ENCODE assay signal across 19 cellular contexts in the genomic region with DNA sequence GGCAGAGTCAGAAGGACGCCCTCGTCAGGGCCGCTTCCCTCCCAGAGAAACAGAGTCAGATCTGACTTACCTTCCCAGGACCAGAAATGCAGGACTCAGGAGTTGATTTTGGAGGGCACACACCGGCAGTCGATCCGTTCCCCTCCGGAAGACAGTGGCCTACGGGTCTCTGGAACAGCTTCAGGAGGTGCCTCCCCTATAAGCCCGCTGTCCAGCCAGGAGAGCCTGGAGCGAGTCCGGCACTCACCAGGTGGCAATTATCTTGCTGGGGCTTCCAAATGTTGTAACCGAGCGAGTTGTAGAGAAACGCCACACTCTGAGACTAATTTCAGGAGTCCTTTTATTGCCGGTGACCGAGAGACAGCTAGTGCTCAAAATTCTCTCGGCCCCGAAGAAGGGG.
A peak's percentile ranks its signal among the peaks of the same experiment; 100 is the strongest.
DNase-seq lines count a peak whose midpoint lies in the region; ATAC-seq and TF ChIP-seq lines count a peak whose summit lies in the region.
"Had no signal": no experiment of that assay in that cellular context is flagged by ENCODE, and none has a peak within 500 bp of the region (broad histone marks: within the 10 kb centered on the region; RNA-seq: fewer than 3 reads in every experiment).

No MANE protein-coding gene starts in this region.

- peak; percentile 36 for ATAC-seq in Right ventricle myocardium superior (ENCODE audit: poor library complexity)
- peak; percentile 48; the same call in 1 of the 2 replicates for ATAC-seq in Panc1

- peaks cover 6% of the 10 kb centered on the region for H3K4me1 Mint-ChIP-seq in type B pancreatic cell (ENCODE audit: unreplicated experiment)
- H3K4me1 Mint-ChIP-seq: CD4-positive, alpha-beta memory T cell had no signal

- in situ Hi-C loops in Panc1 (cut with HindIII; ENCODE audit: low pct_unique_long_range_greater_than_20kb, low sequenced_read_pairs): no loop called here

- no peaks in the 10 kb centered on the region for H3K9me3 Mint-ChIP-seq in type B pancreatic cell
- H3K9me3 Mint-ChIP-seq: CD4-positive, alpha-beta memory T cell had no signal

- POLR2A ChIA-PET in Panc1 (lab: Charles Lee): no interaction called here

- no peaks in the 10 kb centered on the region for H3K9me3 ChIP-seq in Panc1 (ENCODE audit: control insufficient read depth, insufficient read depth, low read depth, low read length)
- H3K9me3 ChIP-seq: BLaER1 had no signal

- intact Hi-C loops in Right ventricle myocardium superior (cut with DNase I) (loop anchor here (5.0 to 10.0 kb wide), 2 partner anchors 215 to 492 kb away; no protein-coding TSS in a partner anchor), cardiac septum (cut with DNase I) (loop anchor here (5.0 kb wide), 1 partner anchor 215 kb away; no protein-coding TSS in a partner anchor), Panc1 (cut with micrococcal nuclease; ENCODE audit: unreplicated experiment) (loop anchor here (10.0 kb wide), 1 partner anchor 192 kb away; a partner anchor contains a TSS)

- no peaks in the 10 kb centered on the region; the same call in 1 of the 2 replicates for H3K4me1 ChIP-seq in Panc1 (ENCODE audit: control insufficient read depth, insufficient read depth, low read length)
- H3K4me1 ChIP-seq: BLaER1 had no signal

- H3K4me3 ChIP-seq in Panc1 (ENCODE audit: low read depth in 2 of 2, low read length in 2 of 2): peak overlapping the region in 1 of 2 experiments; percentile 8; a peak in 1 of 4 replicates
- H3K4me3 ChIP-seq: BLaER1 had no signal

- H3K27ac Mint-ChIP-seq in type B pancreatic cell: no peak overlapping the region

- BruUV-seq in Panc1 (replicated peaks; lab: Mats Ljungman, UMichigan): no TSS peak

- no peaks in the 10 kb centered on the region for H3K27me3 Mint-ChIP-seq in type B pancreatic cell
- H3K27me3 Mint-ChIP-seq: CD4-positive, alpha-beta memory T cell had no signal

- CTCF ChIA-PET in Panc1 (lab: Charles Lee): interaction anchor here (0.8 kb wide), 1 partner anchor 214 kb away, joined by 3 read pairs; no protein-coding TSS in a partner anchor

- H3K27ac ChIP-seq in Panc1 (ENCODE audit: low read length): no peak overlapping the region
- H3K27ac ChIP-seq: BLaER1, KMS-11 had no signal

- no peaks in the 10 kb centered on the region for H3K27me3 ChIP-seq in Panc1 (ENCODE audit: control insufficient read depth, insufficient read depth, low read length)
- H3K27me3 ChIP-seq: BLaER1 had no signal

- H3K36me3 Mint-ChIP-seq in type B pancreatic cell: no peaks in the 10 kb centered on the region
- H3K36me3 Mint-ChIP-seq: CD4-positive, alpha-beta memory T cell had no signal

- H3K4me3 Mint-ChIP-seq in type B pancreatic cell: peak overlapping the region; percentile 44
- H3K4me3 Mint-ChIP-seq: CD4-positive, alpha-beta memory T cell had no signal

- TF ChIP-seq CTCF in Panc1 (IDR thresholded peaks at IDR 0.05): no peak
- TF ChIP-seq CTCF in type B pancreatic cell (conservative IDR thresholded peaks at IDR 0.05): no peak

- DNase-seq in Right ventricle myocardium superior (no peak), cardiac septum (ENCODE audit: low spot score) (no peak), Panc1 (ENCODE audit: low read depth, low spot score) (no peak), iris pigment epithelial cell (ENCODE audit: low read depth) (peak; percentile 3), type B pancreatic cell (ENCODE audit: extremely low spot score, unreplicated experiment) (no peak), inferior parietal cortex (ENCODE audit: extremely low spot score) (no peak), NCI-H526 treated with DMSO at 0.1 percent for 48 hours (lab: John Stamatoyannopoulos, UW) (no peak)
- DNase-seq in activated CD4-positive, CD25-positive, alpha-beta regulatory T cell (lab: John Stamatoyannopoulos, UW): no peak
- DNase-seq: DMS153; GOT3; MV-4-11; NCI-H1694 treated with DMSO at 0.1 percent for 48 hours; NCI-H2107; NCI-H510A treated with DMSO at 0.1 percent for 48 hours; NK-92 treated with Interleukin-12 subunit alpha and Interleukin-12 subunit beta, amount 100 ng/mL, for 24 hours; SHP77 treated with DMSO at 0.1 percent for 48 hours had no signal

- no peaks in the 10 kb centered on the region for H3K36me3 ChIP-seq in Panc1 (ENCODE audit: control insufficient read depth, insufficient read depth, low read length)
- H3K36me3 ChIP-seq: BLaER1 had no signal
